In the genomic region with DNA sequence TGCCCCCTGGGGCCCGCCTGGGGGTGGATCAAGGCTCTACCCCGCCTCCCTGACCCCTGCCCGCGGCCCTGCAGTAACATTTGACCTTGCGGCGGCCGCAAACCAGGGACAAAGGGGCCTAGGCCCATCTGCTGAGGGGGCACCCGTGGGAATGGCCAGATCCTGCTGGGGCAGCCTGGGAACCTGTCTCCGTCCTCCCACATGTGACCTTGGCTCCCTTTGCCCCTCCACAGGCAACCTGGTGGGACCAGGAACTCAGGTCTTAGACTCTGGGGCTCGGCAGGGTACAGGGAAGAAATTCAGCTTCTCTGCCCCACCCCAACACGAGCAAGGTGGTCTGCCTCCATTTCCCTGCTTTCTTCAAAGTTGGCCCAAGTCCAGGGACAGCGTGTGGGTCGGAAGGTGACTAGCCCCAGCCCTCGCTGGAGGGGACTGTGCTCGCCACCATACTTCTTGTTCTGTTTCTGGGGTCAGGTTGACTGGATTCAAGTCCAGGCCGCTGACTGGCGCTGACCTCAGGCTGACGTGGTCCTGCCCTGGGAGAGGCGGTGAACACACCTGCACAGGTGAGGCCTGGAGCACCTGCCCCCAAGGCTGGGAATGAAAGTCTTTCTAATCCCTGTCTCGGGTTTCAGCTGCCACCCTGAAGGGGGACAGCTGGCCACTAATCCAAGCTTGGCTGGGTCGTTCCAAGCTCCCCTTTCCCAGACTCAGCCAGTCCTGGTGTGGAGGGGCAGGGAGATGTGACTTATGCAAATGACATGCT, we compare ENCODE assay signal across 7 cellular contexts. TPM values are rescaled to one million over a fixed set of nuclear protein-coding genes. Genes with fewer than 3 reads are reported as not detected.
DNase-seq lines count a peak whose midpoint lies in the region; ATAC-seq and TF ChIP-seq lines count a peak whose summit lies in the region.
"Had no signal": no experiment of that assay in that cellular context is flagged by ENCODE, and none has a peak within 500 bp of the region (broad histone marks: within the 10 kb centered on the region; RNA-seq: fewer than 3 reads in every experiment).

No MANE protein-coding gene starts in this region.

- no peak for TF ChIP-seq CTCF in WTC11 (IDR thresholded peaks at IDR 0.05)
- no peak for TF ChIP-seq CTCF in nephron progenitor cell (IDR thresholded peaks at IDR 0.05)

- peaks cover 35% of the 10 kb centered on the region for H3K4me1 Mint-ChIP-seq in WTC11
- H3K4me1 Mint-ChIP-seq in nephron progenitor cell: peaks cover 44% of the 10 kb centered on the region

- POLR2A ChIA-PET in WTC11 (lab: Charles Lee): interaction anchor here (0.5 to 1.6 kb wide), 11 partner anchors 11 to 691 kb away, joined by 3 to 11 read pairs (median 6); a partner anchor contains a TSS

- H3K4me3 Mint-ChIP-seq in WTC11 (peak overlapping the region; percentile 61), nephron progenitor cell (peak overlapping the region; percentile 57)

- CTCF ChIA-PET in WTC11 (lab: Charles Lee): interaction anchor here (0.7 to 3.8 kb wide), 14 partner anchors 12 to 248 kb away, joined by 3 to 38 read pairs (median 4); a partner anchor contains a TSS

- H3K27me3 Mint-ChIP-seq in WTC11 (ENCODE audit: low read depth) (no peaks in the 10 kb centered on the region), nephron progenitor cell (ENCODE audit: low read depth, poor library complexity) (no peaks in the 10 kb centered on the region)

- H3K9me3 Mint-ChIP-seq in WTC11 (no peaks in the 10 kb centered on the region), nephron progenitor cell (no peaks in the 10 kb centered on the region)
- H3K9me3 Mint-ChIP-seq: activated CD4-positive, alpha-beta T cell treated with anti-CD3 and anti-CD28 coated beads, Interleukin-2, amount 10 ng/mL, durations not matched to agents 24 days and 14 days had no signal

- ATAC-seq in WTC11 (peak; percentile 65), GM21528 (IDR thresholded peaks at IDR 0.05; ENCODE audit: low FRiP score, unreplicated experiment) (no peak)

- H3K36me3 Mint-ChIP-seq in WTC11 (peaks cover 5% of the 10 kb centered on the region; the same call in 1 of the 2 replicates), nephron progenitor cell (ENCODE audit: low read depth) (no peaks in the 10 kb centered on the region)

- peak; percentile 86 for DNase-seq in HuH-7.5 (ENCODE audit: low spot score)
- DNase-seq in WTC11 (ENCODE audit: low spot score): peak; percentile 81
- DNase-seq in nephron progenitor cell: peak; percentile 76
- DNase-seq in HT-29 (ENCODE audit: low spot score): no peak
- no peak for DNase-seq in HPDE6-E6E7 (ENCODE audit: extremely low spot score)
- DNase-seq: activated CD4-positive, alpha-beta T cell treated with anti-CD3 and anti-CD28 coated beads, Interleukin-2, amount 10 ng/mL, durations not matched to agents 24 days and 14 days had no signal

- H3K27ac Mint-ChIP-seq in WTC11 (peak overlapping the region; percentile 99), nephron progenitor cell (peak overlapping the region; percentile 98)
- H3K27ac Mint-ChIP-seq: activated CD4-positive, alpha-beta T cell treated with anti-CD3 and anti-CD28 coated beads, Interleukin-2, amount 10 ng/mL, durations not matched to agents 24 days and 14 days had no signal

TF ChIP-seq in WTC11, 78 proteins besides CTCF, POLR2A, EP300 and RAD21 (continues in another document):
- TF ChIP-seq, protein P1, sequence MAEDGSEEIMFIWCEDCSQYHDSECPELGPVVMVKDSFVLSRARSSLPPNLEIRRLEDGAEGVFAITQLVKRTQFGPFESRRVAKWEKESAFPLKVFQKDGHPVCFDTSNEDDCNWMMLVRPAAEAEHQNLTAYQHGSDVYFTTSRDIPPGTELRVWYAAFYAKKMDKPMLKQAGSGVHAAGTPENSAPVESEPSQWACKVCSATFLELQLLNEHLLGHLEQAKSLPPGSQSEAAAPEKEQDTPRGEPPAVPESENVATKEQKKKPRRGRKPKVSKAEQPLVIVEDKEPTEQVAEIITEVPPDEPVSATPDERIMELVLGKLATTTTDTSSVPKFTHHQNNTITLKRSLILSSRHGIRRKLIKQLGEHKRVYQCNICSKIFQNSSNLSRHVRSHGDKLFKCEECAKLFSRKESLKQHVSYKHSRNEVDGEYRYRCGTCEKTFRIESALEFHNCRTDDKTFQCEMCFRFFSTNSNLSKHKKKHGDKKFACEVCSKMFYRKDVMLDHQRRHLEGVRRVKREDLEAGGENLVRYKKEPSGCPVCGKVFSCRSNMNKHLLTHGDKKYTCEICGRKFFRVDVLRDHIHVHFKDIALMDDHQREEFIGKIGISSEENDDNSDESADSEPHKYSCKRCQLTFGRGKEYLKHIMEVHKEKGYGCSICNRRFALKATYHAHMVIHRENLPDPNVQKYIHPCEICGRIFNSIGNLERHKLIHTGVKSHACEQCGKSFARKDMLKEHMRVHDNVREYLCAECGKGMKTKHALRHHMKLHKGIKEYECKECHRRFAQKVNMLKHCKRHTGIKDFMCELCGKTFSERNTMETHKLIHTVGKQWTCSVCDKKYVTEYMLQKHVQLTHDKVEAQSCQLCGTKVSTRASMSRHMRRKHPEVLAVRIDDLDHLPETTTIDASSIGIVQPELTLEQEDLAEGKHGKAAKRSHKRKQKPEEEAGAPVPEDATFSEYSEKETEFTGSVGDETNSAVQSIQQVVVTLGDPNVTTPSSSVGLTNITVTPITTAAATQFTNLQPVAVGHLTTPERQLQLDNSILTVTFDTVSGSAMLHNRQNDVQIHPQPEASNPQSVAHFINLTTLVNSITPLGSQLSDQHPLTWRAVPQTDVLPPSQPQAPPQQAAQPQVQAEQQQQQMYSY (CRISPR knock-in tag; IDR thresholded peaks at IDR 0.05): peak; percentile 90
- TF ChIP-seq ZNF263 (CRISPR knock-in tag; IDR thresholded peaks at IDR 0.05; ENCODE audit: low read depth) (peak; percentile 68; the same call in 1 of the 2 replicates), NR3C1 (CRISPR knock-in tag; conservative IDR thresholded peaks at IDR 0.05; ENCODE audit: low read depth) (no peak), EMX1 (CRISPR knock-in tag; IDR thresholded peaks at IDR 0.05) (no peak), SP1 (CRISPR knock-in tag; conservative IDR thresholded peaks at IDR 0.05) (0 out of 2 replicates have a peak, but pooled peaks have one; percentile 5), NR2C2 (CRISPR knock-in tag; IDR thresholded peaks at IDR 0.05) (no peak), MXD4 (CRISPR knock-in tag; IDR thresholded peaks at IDR 0.05; ENCODE audit: borderline replicate concordance) (no peak), IRF2 (CRISPR knock-in tag; IDR thresholded peaks at IDR 0.05; ENCODE audit: borderline replicate concordance, low read depth) (no peak), TEAD4 (CRISPR knock-in tag; IDR thresholded peaks at IDR 0.05) (no peak), GABPB1 (CRISPR knock-in tag; IDR thresholded peaks at IDR 0.05) (peak; percentile 67; the same call in 1 of the 2 replicates), FOXK1 (CRISPR knock-in tag; IDR thresholded peaks at IDR 0.05) (peak; percentile 48; the same call in 1 of the 2 replicates)
- TF ChIP-seq, protein P2, sequence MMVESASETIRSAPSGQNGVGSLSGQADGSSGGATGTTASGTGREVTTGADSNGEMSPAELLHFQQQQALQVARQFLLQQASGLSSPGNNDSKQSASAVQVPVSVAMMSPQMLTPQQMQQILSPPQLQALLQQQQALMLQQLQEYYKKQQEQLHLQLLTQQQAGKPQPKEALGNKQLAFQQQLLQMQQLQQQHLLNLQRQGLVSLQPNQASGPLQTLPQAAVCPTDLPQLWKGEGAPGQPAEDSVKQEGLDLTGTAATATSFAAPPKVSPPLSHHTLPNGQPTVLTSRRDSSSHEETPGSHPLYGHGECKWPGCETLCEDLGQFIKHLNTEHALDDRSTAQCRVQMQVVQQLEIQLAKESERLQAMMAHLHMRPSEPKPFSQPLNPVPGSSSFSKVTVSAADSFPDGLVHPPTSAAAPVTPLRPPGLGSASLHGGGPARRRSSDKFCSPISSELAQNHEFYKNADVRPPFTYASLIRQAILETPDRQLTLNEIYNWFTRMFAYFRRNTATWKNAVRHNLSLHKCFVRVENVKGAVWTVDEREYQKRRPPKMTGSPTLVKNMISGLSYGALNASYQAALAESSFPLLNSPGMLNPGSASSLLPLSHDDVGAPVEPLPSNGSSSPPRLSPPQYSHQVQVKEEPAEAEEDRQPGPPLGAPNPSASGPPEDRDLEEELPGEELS (CRISPR knock-in tag; IDR thresholded peaks at IDR 0.05): no peak
- TF ChIP-seq, protein P3, sequence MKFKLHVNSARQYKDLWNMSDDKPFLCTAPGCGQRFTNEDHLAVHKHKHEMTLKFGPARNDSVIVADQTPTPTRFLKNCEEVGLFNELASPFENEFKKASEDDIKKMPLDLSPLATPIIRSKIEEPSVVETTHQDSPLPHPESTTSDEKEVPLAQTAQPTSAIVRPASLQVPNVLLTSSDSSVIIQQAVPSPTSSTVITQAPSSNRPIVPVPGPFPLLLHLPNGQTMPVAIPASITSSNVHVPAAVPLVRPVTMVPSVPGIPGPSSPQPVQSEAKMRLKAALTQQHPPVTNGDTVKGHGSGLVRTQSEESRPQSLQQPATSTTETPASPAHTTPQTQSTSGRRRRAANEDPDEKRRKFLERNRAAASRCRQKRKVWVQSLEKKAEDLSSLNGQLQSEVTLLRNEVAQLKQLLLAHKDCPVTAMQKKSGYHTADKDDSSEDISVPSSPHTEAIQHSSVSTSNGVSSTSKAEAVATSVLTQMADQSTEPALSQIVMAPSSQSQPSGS (CRISPR knock-in tag; IDR thresholded peaks at IDR 0.05; ENCODE audit: borderline replicate concordance, low read depth): no peak

RNA-seq across cellular contexts. Expression of a gene that starts 2.5 kb away (rescaled TPM):
- 144 to 149 TPM (median 145 TPM) in 3 replicates for total RNA-seq in WTC11 (2021)
- 265 and 297 TPM in 2 replicates for total RNA-seq in HT-29 (2014; rRNA removed; shearing (Covaris generic))

RNA-seq across cellular contexts. Expression of a gene that starts 16.4 kb away (rescaled TPM):
- total RNA-seq in WTC11 (2021): 10.9 to 14.2 TPM (median 12.3 TPM) in 3 replicates
- total RNA-seq in HT-29 (2014; rRNA removed; shearing (Covaris generic)): 0.08 TPM in 1 of 2 replicates, not detected in the other

RNA-seq across cellular contexts. Expression of a gene that starts 19.0 kb away (rescaled TPM):
- total RNA-seq in WTC11 (2021): 139 to 147 TPM (median 146 TPM) in 3 replicates
- total RNA-seq in HT-29 (2014; rRNA removed; shearing (Covaris generic)): 79.8 and 98.6 TPM in 2 replicates

RNA-seq across cellular contexts. Expression of a gene that starts 22.2 kb away (rescaled TPM):
- 34.0 to 51.6 TPM (median 40.9 TPM) in 3 replicates for total RNA-seq in WTC11 (2021)
- 2.6 and 8.7 TPM in 2 replicates for total RNA-seq in HT-29 (2014; rRNA removed; shearing (Covaris generic))

RNA-seq across cellular contexts. Expression of a gene that starts 33.0 kb away (rescaled TPM):
- total RNA-seq in WTC11 (2021): 13.9 to 15.4 TPM (median 14.2 TPM) in 3 replicates
- total RNA-seq in HT-29 (2014; rRNA removed; shearing (Covaris generic)): 27.6 and 29.1 TPM in 2 replicates

Comparison
In these comparisons a context has a peak if more than half of its experiments do, and no peak if none do; other contexts are left out.
1. DNase-seq: peak in HuH-7.5 (single experiment), WTC11 (single experiment) and nephron progenitor cell (single experiment); none in HT-29 (single experiment) and HPDE6-E6E7 (single experiment).
2. RNA of a gene that starts 16.4 kb away (total RNA-seq): 10.9 to 14.2 TPM in WTC11; 0.08 TPM in HT-29; every median in the first group is over 10 times any median in the second.